12 cellular contexts compared by ENCODE assay signal in the genomic region with DNA sequence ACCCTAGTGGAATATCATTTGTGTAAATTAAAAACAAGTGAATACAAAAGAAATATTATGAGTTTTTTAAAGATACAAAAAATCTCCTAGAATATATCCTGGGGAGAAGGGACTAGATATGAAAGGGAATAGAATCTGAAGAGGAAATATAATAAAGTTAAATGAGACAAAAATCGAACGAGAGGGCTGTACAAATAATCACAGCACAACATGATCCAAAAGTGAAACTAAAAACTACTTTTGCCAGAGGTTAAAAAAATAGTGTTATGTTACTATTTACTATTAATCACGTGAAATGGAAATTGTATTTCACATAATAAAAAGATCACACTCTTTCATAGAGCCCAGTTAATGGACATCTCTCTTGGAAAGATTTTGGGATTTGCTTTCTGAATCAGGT. TPM values are rescaled to one million over a fixed set of nuclear protein-coding genes. Genes with fewer than 3 reads are reported as not detected.
DNase-seq lines count a peak whose midpoint lies in the region; ATAC-seq and TF ChIP-seq lines count a peak whose summit lies in the region.
"Had no signal": no experiment of that assay in that cellular context is flagged by ENCODE, and none has a peak within 500 bp of the region (broad histone marks: within the 10 kb centered on the region; RNA-seq: fewer than 3 reads in every experiment).

No MANE protein-coding gene starts in this region.

- H2BK120ac ChIP-seq in mesendoderm (ENCODE audit: low read depth, low read length): no peak overlapping the region

- TF ChIP-seq CTCF in AG10803 (conservative IDR thresholded peaks at IDR 0.05; ENCODE audit: low read length) (no peak), DND-41 (IDR thresholded peaks at IDR 0.05; ENCODE audit: borderline replicate concordance, extremely low read depth, low read length, poor library complexity, severe bottlenecking) (no peak), right lobe of liver (IDR thresholded peaks at IDR 0.05) (no peak)

- H2BK5ac ChIP-seq in mesendoderm (ENCODE audit: low read length): no peak overlapping the region

- ATAC-seq in DND-41 (ENCODE audit: insufficient read depth, low read depth) (no peak), right lobe of liver (peak in 3 of 4 donors; percentile 41 to 58 (median 45)), GM19397 (IDR thresholded peaks at IDR 0.05; ENCODE audit: unreplicated experiment) (no peak)
- ATAC-seq: Panc1 had no signal

- H3K9me3 ChIP-seq in DND-41 (ENCODE audit: insufficient read depth, low read length, severe bottlenecking): peaks cover 5% of the 10 kb centered on the region
- H3K9me3 ChIP-seq in right lobe of liver: no peaks in the 10 kb centered on the region

- H3K27ac ChIP-seq in DND-41 (ENCODE audit: low read length) (peak overlapping the region; percentile 42; the same call in 1 of the 2 replicates), right lobe of liver (peak overlapping the region in 1 of 3 donors; percentile 69), mesendoderm (ENCODE audit: low read depth, low read length) (no peak overlapping the region)

- peak overlapping the region; percentile 35; the same call in 1 of the 2 replicates for H3K9ac ChIP-seq in DND-41 (ENCODE audit: low read depth, low read length)
- H3K9ac ChIP-seq in mesendoderm (ENCODE audit: low read length): no peak overlapping the region

- 4% methylated on average over 3 of the region's 3 CpGs for WGBS in right lobe of liver (ENCODE audit: insufficient coverage, low coverage, low lambda C conversion rate, missing lambda C conversion rate)
- WGBS in mesendoderm (ENCODE audit: extremely low coverage, insufficient coverage, low lambda C conversion rate): no CpG with 5 or more reads among the region's 3 CpGs

- no peak overlapping the region for H3K23ac ChIP-seq in mesendoderm (ENCODE audit: low read length)

- peaks cover 39% of the 10 kb centered on the region for H3K4me1 Mint-ChIP-seq in activated T-helper 1 cell treated with anti-CD3 and anti-CD28 coated beads, Interleukin-12 subunit alpha, Interleukin-12 subunit beta, Interleukin-2, Interleukin-4 antibody, amounts not matched to agents 30 ng/mL and 10 ng/mL and 1 ng/mL, durations not matched to agents 14 hours and 24 hours and 36 hours (ENCODE audit: low read depth)
- H3K4me1 Mint-ChIP-seq: neural crest cell had no signal

- H3K4me3 ChIP-seq in AG10803 (ENCODE audit: low read length): 0 out of 2 replicates have a peak overlapping the region, but pooled peaks have one; percentile 5
- peak overlapping the region; percentile 7 to 49; a peak in 2 of 4 replicates for H3K4me3 ChIP-seq in DND-41 (ENCODE audit: low read depth in 1 of 2, low read length in 2 of 2)
- H3K4me3 ChIP-seq in right lobe of liver: peak overlapping the region; percentile 4 to 40 (median 29)
- H3K4me3 ChIP-seq in mesendoderm (ENCODE audit: low read length): no peak overlapping the region

- intact Hi-C loops in activated T-helper 1 cell treated with anti-CD3 and anti-CD28 coated beads, Interleukin-12 subunit alpha, Interleukin-12 subunit beta, Interleukin-2, Interleukin-4 antibody, amounts not matched to agents 30 ng/mL and 10 ng/mL and 1 ng/mL, durations not matched to agents 14 hours and 24 hours and 36 hours (cut with micrococcal nuclease): no loop called here
- intact Hi-C loops in right lobe of liver (cut with DNase I): no loop called here

- no peak overlapping the region for H3K18ac ChIP-seq in mesendoderm (ENCODE audit: low read length)

- H3K79me2 ChIP-seq in DND-41 (ENCODE audit: insufficient read depth, low read length) (no peaks in the 10 kb centered on the region), mesendoderm (ENCODE audit: control insufficient read depth, insufficient read depth, low read length) (no peaks in the 10 kb centered on the region)

- no peak overlapping the region for H4K5ac ChIP-seq in mesendoderm (ENCODE audit: low read length)

- H3K27ac Mint-ChIP-seq in activated T-helper 1 cell treated with anti-CD3 and anti-CD28 coated beads, Interleukin-12 subunit alpha, Interleukin-12 subunit beta, Interleukin-2, Interleukin-4 antibody, amounts not matched to agents 30 ng/mL and 10 ng/mL and 1 ng/mL, durations not matched to agents 14 hours and 24 hours and 36 hours: no peak overlapping the region

- H4K20me1 ChIP-seq in DND-41 (ENCODE audit: insufficient read depth, low read length): no peaks in the 10 kb centered on the region

- H3K4me1 ChIP-seq in DND-41 (ENCODE audit: insufficient read depth, low read length): peaks cover 27% of the 10 kb centered on the region
- H3K4me1 ChIP-seq in right lobe of liver: peaks cover 0 to 10% (median 5%) of the 10 kb centered on the region in 4 donors
- H3K4me1 ChIP-seq in mesendoderm (ENCODE audit: control insufficient read depth, low read depth, low read length): no peaks in the 10 kb centered on the region

- no peak overlapping the region for H3K4ac ChIP-seq in mesendoderm (ENCODE audit: low read depth, low read length)

- H3K36me3 Mint-ChIP-seq in activated T-helper 1 cell treated with anti-CD3 and anti-CD28 coated beads, Interleukin-12 subunit alpha, Interleukin-12 subunit beta, Interleukin-2, Interleukin-4 antibody, amounts not matched to agents 30 ng/mL and 10 ng/mL and 1 ng/mL, durations not matched to agents 14 hours and 24 hours and 36 hours (ENCODE audit: low read depth): peaks cover 2% of the 10 kb centered on the region

- H2AK5ac ChIP-seq in mesendoderm (ENCODE audit: low read length): no peak overlapping the region

- H3K9me3 Mint-ChIP-seq in activated T-helper 1 cell treated with anti-CD3 and anti-CD28 coated beads, Interleukin-12 subunit alpha, Interleukin-12 subunit beta, Interleukin-2, Interleukin-4 antibody, amounts not matched to agents 30 ng/mL and 10 ng/mL and 1 ng/mL, durations not matched to agents 14 hours and 24 hours and 36 hours: no peaks in the 10 kb centered on the region

- H3K79me1 ChIP-seq in mesendoderm (ENCODE audit: low read length): no peaks in the 10 kb centered on the region

- H3K36me3 ChIP-seq in DND-41 (ENCODE audit: insufficient read depth, low read length) (no peaks in the 10 kb centered on the region), right lobe of liver (no peaks in the 10 kb centered on the region), mesendoderm (ENCODE audit: control insufficient read depth, insufficient read depth, low read length) (no peaks in the 10 kb centered on the region)

- DNase-seq in AG10803 (ENCODE audit: low read depth) (no peak), DND-41 (no peak), right lobe of liver (no peak), mesendoderm (no peak), HuH-7 (ENCODE audit: low spot score) (no peak), HUDEP-2 (lab: John Stamatoyannopoulos, UW; ENCODE audit: unreplicated experiment in 76 of 76) (no peak)
- DNase-seq in activated T-helper 1 cell treated with anti-CD3 and anti-CD28 coated beads, Interleukin-12 subunit alpha, Interleukin-12 subunit beta, Interleukin-2, Interleukin-4 antibody, amounts not matched to agents 30 ng/mL and 10 ng/mL and 1 ng/mL, durations not matched to agents 14 hours and 24 hours and 36 hours (ENCODE audit: low spot score): no peak
- DNase-seq: caudate nucleus, kidney had no signal

- no peak overlapping the region for H3K56ac ChIP-seq in mesendoderm (ENCODE audit: low read length)

- no peak for TF ChIP-seq POLR2A in right lobe of liver (IDR thresholded peaks at IDR 0.05)

- H2AFZ ChIP-seq in DND-41 (ENCODE audit: low read depth, low read length): peak overlapping the region; percentile 78

- H3K4me3 Mint-ChIP-seq in activated T-helper 1 cell treated with anti-CD3 and anti-CD28 coated beads, Interleukin-12 subunit alpha, Interleukin-12 subunit beta, Interleukin-2, Interleukin-4 antibody, amounts not matched to agents 30 ng/mL and 10 ng/mL and 1 ng/mL, durations not matched to agents 14 hours and 24 hours and 36 hours: peak overlapping the region; percentile 54
- H3K4me3 Mint-ChIP-seq: neural crest cell had no signal

- H3K4me2 ChIP-seq in DND-41 (ENCODE audit: insufficient read depth, low read length) (peak overlapping the region; percentile 89), mesendoderm (ENCODE audit: low read length) (no peak overlapping the region)

- no peak overlapping the region for H2BK15ac ChIP-seq in mesendoderm (replicated peaks; ENCODE audit: low read depth)

- no peaks in the 10 kb centered on the region for H3K27me3 Mint-ChIP-seq in activated T-helper 1 cell treated with anti-CD3 and anti-CD28 coated beads, Interleukin-12 subunit alpha, Interleukin-12 subunit beta, Interleukin-2, Interleukin-4 antibody, amounts not matched to agents 30 ng/mL and 10 ng/mL and 1 ng/mL, durations not matched to agents 14 hours and 24 hours and 36 hours (ENCODE audit: insufficient read depth)

- H4K8ac ChIP-seq in mesendoderm (ENCODE audit: low read depth, low read length): no peak overlapping the region

- H3K27me3 ChIP-seq in DND-41 (ENCODE audit: insufficient read depth, low read length, poor library complexity) (no peaks in the 10 kb centered on the region), right lobe of liver (no peaks in the 10 kb centered on the region), mesendoderm (ENCODE audit: insufficient read depth, low read length, poor library complexity) (no peaks in the 10 kb centered on the region)

RNA-seq across cellular contexts. Expression of a gene that starts 28.6 kb away (rescaled TPM):
- total RNA-seq in activated T-helper 1 cell treated with anti-CD3 and anti-CD28 coated beads, Interleukin-12 subunit alpha, Interleukin-12 subunit beta, Interleukin-2, Interleukin-4 antibody, amounts not matched to agents 30 ng/mL and 10 ng/mL and 1 ng/mL, durations not matched to agents 14 hours and 24 hours and 36 hours: 90.5 and 95.0 TPM in 2 replicates
- 10 to 100 TPM; 22.5 to 34.2 (median 30.7) TPM for total RNA-seq in right lobe of liver
- 39.6 TPM for polyA plus RNA-seq in mesendoderm (2013, experiment 1 of 2)
- 38.6 TPM for polyA plus RNA-seq in mesendoderm (2013, experiment 2 of 2)

RNA-seq across cellular contexts. Expression of a gene that starts 28.9 kb away (rescaled TPM):
- total RNA-seq in activated T-helper 1 cell treated with anti-CD3 and anti-CD28 coated beads, Interleukin-12 subunit alpha, Interleukin-12 subunit beta, Interleukin-2, Interleukin-4 antibody, amounts not matched to agents 30 ng/mL and 10 ng/mL and 1 ng/mL, durations not matched to agents 14 hours and 24 hours and 36 hours: 19.4 and 19.8 TPM in 2 replicates
- 10 to 100 TPM in 1 of 6 experiments, 1 to 10 TPM in 5; 5.4 to 11.7 (median 6.7) TPM for total RNA-seq in right lobe of liver
- polyA plus RNA-seq in mesendoderm (2013, experiment 1 of 2): 2.8 TPM
- 3.2 TPM for polyA plus RNA-seq in mesendoderm (2013, experiment 2 of 2)

Comparison
In these comparisons a context has a peak if more than half of its experiments do, and no peak if none do; other contexts are left out.
1. ATAC-seq: peak in right lobe of liver (3 of 4); none in DND-41 (single experiment) and GM19397 (single experiment).